In the genomic region with DNA sequence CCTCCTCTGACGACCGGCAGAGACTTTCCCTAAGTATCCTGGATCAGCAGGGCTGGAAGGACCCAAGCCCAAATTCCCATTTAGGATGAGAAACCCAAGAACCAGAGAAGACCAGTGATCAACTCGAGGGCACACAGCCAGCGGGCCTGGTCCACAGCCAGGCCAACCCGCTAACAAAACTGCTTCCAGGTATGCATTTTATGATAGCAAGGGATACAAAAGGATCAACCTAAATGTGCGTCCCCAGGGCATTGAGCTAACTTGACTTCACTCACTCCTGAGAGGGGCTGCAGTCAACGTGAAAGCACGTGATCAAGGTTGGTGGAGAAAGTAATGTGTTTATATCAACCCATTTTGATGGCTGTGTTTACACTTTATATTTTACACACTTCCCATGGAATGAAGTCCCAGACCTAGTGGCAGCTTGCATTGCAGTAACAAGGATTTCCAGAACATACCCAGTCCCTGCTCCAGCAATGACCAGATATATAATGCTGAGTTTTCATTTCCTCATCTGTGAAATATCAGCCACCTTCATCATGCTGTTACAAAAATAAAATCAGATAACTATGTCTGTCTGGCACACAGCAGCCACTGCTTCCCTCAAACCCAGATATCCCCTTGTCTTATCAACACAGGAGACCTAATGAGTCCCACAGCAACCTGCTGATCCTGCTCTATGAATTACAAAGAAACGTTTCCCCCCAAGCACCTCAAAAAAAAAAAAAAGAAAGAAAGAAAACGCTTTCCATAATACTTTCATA, we compare ENCODE assay signal across 12 cellular contexts. TPM values are rescaled to one million over a fixed set of nuclear protein-coding genes. Genes with fewer than 3 reads are reported as not detected.
DNase-seq lines count a peak whose midpoint lies in the region; ATAC-seq and TF ChIP-seq lines count a peak whose summit lies in the region.
"Had no signal": no experiment of that assay in that cellular context is flagged by ENCODE, and none has a peak within 500 bp of the region (broad histone marks: within the 10 kb centered on the region; RNA-seq: fewer than 3 reads in every experiment).

No MANE protein-coding gene starts in this region.

- intact Hi-C loops in left ventricle myocardium inferior (cut with micrococcal nuclease) = no loop called here
- intact Hi-C loops in Right ventricle myocardium superior (cut with DNase I) = no loop called here

- H2BK5ac ChIP-seq in mesendoderm (ENCODE audit: low read length) = peak overlapping the region; percentile 4

- POLR2A ChIA-PET in activated CD8-positive, alpha-beta T cell treated with anti-CD3 and anti-CD28 coated beads, Interleukin-2, amount 10 ng/mL, durations not matched to agents 7 days and 5 days (lab: Charles Lee) = interaction anchor here (0.5 to 1.5 kb wide), 5 partner anchors 12 to 462 kb away, joined by 3 to 6 read pairs (median 3); no protein-coding TSS in a partner anchor

- no peak overlapping the region for H3K4ac ChIP-seq in mesendoderm (ENCODE audit: low read depth, low read length)

- peak overlapping the region; percentile 83 for H3K27ac ChIP-seq in left ventricle myocardium inferior (replicated peaks)
- no peak overlapping the region for H3K27ac ChIP-seq in mesendoderm (ENCODE audit: low read depth, low read length)
- H3K27ac ChIP-seq: ascending aorta had no signal

- CTCF ChIA-PET in activated CD8-positive, alpha-beta T cell treated with anti-CD3 and anti-CD28 coated beads, Interleukin-2, amount 10 ng/mL, durations not matched to agents 7 days and 5 days (lab: Charles Lee) = interaction anchor here (0.9 to 2.9 kb wide), 7 partner anchors 9 to 322 kb away, joined by 3 to 19 read pairs (median 4); no protein-coding TSS in a partner anchor

- ATAC-seq in Right ventricle myocardium superior (ENCODE audit: poor library complexity) = no peak
- ATAC-seq in activated CD8-positive, alpha-beta T cell treated with anti-CD3 and anti-CD28 coated beads, Interleukin-2, amount 10 ng/mL, durations not matched to agents 7 days and 5 days = peak; percentile 5
- no peak for ATAC-seq in GM18873 (IDR thresholded peaks at IDR 0.05; ENCODE audit: low FRiP score, unreplicated experiment)

- no peak for DNase-seq in left ventricle myocardium inferior
- DNase-seq in Right ventricle myocardium superior = no peak
- no peak for DNase-seq in activated CD8-positive, alpha-beta T cell treated with anti-CD3 and anti-CD28 coated beads, Interleukin-2, amount 10 ng/mL, durations not matched to agents 7 days and 5 days
- DNase-seq in mesendoderm = peak; percentile 50
- DNase-seq in RKO (ENCODE audit: low spot score) = no peak
- DNase-seq in hepatic stellate cell (ENCODE audit: low spot score) = no peak
- no peak for DNase-seq in GM19238 (ENCODE audit: insufficient read length, low spot score)
- DNase-seq: NCI-H2171 had no signal

- H3K18ac ChIP-seq in mesendoderm (ENCODE audit: low read length) = no peak overlapping the region

- peak overlapping the region; percentile 77 for H3K27ac Mint-ChIP-seq in activated CD8-positive, alpha-beta T cell treated with anti-CD3 and anti-CD28 coated beads, Interleukin-2, amount 10 ng/mL, durations not matched to agents 7 days and 5 days

- no peaks in the 10 kb centered on the region for H3K27me3 ChIP-seq in left ventricle myocardium inferior (ENCODE audit: low read depth)
- no peaks in the 10 kb centered on the region for H3K27me3 ChIP-seq in mesendoderm (ENCODE audit: insufficient read depth, low read length, poor library complexity)
- H3K27me3 ChIP-seq: ascending aorta had no signal

- no peak overlapping the region for H2AK5ac ChIP-seq in mesendoderm (ENCODE audit: low read length)

- H2BK15ac ChIP-seq in mesendoderm (replicated peaks; ENCODE audit: low read depth) = no peak overlapping the region

- H3K4me3 Mint-ChIP-seq in activated CD8-positive, alpha-beta T cell treated with anti-CD3 and anti-CD28 coated beads, Interleukin-2, amount 10 ng/mL, durations not matched to agents 7 days and 5 days = peak overlapping the region; percentile 91

- H3K79me2 ChIP-seq in mesendoderm (ENCODE audit: control insufficient read depth, insufficient read depth, low read length) = no peaks in the 10 kb centered on the region

- no peak for TF ChIP-seq CTCF in left ventricle myocardium inferior (IDR thresholded peaks at IDR 0.05; ENCODE audit: borderline replicate concordance)

- H2BK120ac ChIP-seq in mesendoderm (ENCODE audit: low read depth, low read length) = no peak overlapping the region

- H3K4me2 ChIP-seq in mesendoderm (ENCODE audit: low read length) = no peak overlapping the region

- H3K27me3 Mint-ChIP-seq in activated CD8-positive, alpha-beta T cell treated with anti-CD3 and anti-CD28 coated beads, Interleukin-2, amount 10 ng/mL, durations not matched to agents 7 days and 5 days (ENCODE audit: low read depth) = no peaks in the 10 kb centered on the region

- H3K79me1 ChIP-seq in mesendoderm (ENCODE audit: low read length) = no peaks in the 10 kb centered on the region

- no peaks in the 10 kb centered on the region for H3K9me3 ChIP-seq in left ventricle myocardium inferior (replicated peaks)
- H3K9me3 ChIP-seq: ascending aorta had no signal

- H3K4me1 ChIP-seq in left ventricle myocardium inferior (peaks cover 21% of the 10 kb centered on the region), mesendoderm (ENCODE audit: control insufficient read depth, low read depth, low read length) (peaks cover 5% of the 10 kb centered on the region)
- H3K4me1 ChIP-seq: ascending aorta had no signal

- H3K4me3 ChIP-seq in left ventricle myocardium inferior (peak overlapping the region; percentile 10), mesendoderm (ENCODE audit: low read length) (no peak overlapping the region)

- no peaks in the 10 kb centered on the region for H3K9me3 Mint-ChIP-seq in activated CD8-positive, alpha-beta T cell treated with anti-CD3 and anti-CD28 coated beads, Interleukin-2, amount 10 ng/mL, durations not matched to agents 7 days and 5 days (ENCODE audit: insufficient read depth)

- WGBS in mesendoderm (ENCODE audit: extremely low coverage, insufficient coverage, low lambda C conversion rate) = no CpG with 5 or more reads among the region's 10 CpGs

- H3K9ac ChIP-seq in mesendoderm (ENCODE audit: low read length) = no peak overlapping the region

- H4K5ac ChIP-seq in mesendoderm (ENCODE audit: low read length) = no peak overlapping the region

- no peak overlapping the region for H3K23ac ChIP-seq in mesendoderm (ENCODE audit: low read length)

- peaks cover 56% of the 10 kb centered on the region for H3K4me1 Mint-ChIP-seq in activated CD8-positive, alpha-beta T cell treated with anti-CD3 and anti-CD28 coated beads, Interleukin-2, amount 10 ng/mL, durations not matched to agents 7 days and 5 days (ENCODE audit: low read depth)

- peaks cover 32% of the 10 kb centered on the region for H3K36me3 Mint-ChIP-seq in activated CD8-positive, alpha-beta T cell treated with anti-CD3 and anti-CD28 coated beads, Interleukin-2, amount 10 ng/mL, durations not matched to agents 7 days and 5 days (ENCODE audit: low read depth)

- H3K56ac ChIP-seq in mesendoderm (ENCODE audit: low read length) = peak overlapping the region; percentile 1

- H3K36me3 ChIP-seq in left ventricle myocardium inferior = no peaks in the 10 kb centered on the region
- no peaks in the 10 kb centered on the region for H3K36me3 ChIP-seq in mesendoderm (ENCODE audit: control insufficient read depth, insufficient read depth, low read length)
- H3K36me3 ChIP-seq: ascending aorta had no signal

- no peak overlapping the region for H4K8ac ChIP-seq in mesendoderm (ENCODE audit: low read depth, low read length)

RNA-seq across cellular contexts. Expression of a gene that starts 2.1 kb away (rescaled TPM):
- 0.69 TPM for total RNA-seq in left ventricle myocardium inferior
- total RNA-seq in Right ventricle myocardium superior = 0.65 TPM
- 10 to 100 TPM; 27.4 to 27.8 TPM for total RNA-seq in activated CD8-positive, alpha-beta T cell treated with anti-CD3 and anti-CD28 coated beads, Interleukin-2, amount 10 ng/mL, durations not matched to agents 7 days and 5 days
- polyA plus RNA-seq in mesendoderm (2013, experiment 1 of 2) = 0.08 TPM
- polyA plus RNA-seq in mesendoderm (2013, experiment 2 of 2) = 0.06 TPM
- total RNA-seq: H4 had no signal
- polyA plus RNA-seq: neural cell had no signal

Comparison
In these comparisons a context has a peak if more than half of its experiments do, and no peak if none do; other contexts are left out.
1. RNA of a gene that starts 2.1 kb away (total RNA-seq): 27.4 to 27.8 TPM in activated CD8-positive, alpha-beta T cell treated with anti-CD3 and anti-CD28 coated beads, Interleukin-2, amount 10 ng/mL, durations not matched to agents 7 days and 5 days; 0.69 TPM in left ventricle myocardium inferior (single experiment) and 0.65 TPM in Right ventricle myocardium superior (single experiment); every median in the first group is over 10 times any median in the second.